In the genomic region with DNA sequence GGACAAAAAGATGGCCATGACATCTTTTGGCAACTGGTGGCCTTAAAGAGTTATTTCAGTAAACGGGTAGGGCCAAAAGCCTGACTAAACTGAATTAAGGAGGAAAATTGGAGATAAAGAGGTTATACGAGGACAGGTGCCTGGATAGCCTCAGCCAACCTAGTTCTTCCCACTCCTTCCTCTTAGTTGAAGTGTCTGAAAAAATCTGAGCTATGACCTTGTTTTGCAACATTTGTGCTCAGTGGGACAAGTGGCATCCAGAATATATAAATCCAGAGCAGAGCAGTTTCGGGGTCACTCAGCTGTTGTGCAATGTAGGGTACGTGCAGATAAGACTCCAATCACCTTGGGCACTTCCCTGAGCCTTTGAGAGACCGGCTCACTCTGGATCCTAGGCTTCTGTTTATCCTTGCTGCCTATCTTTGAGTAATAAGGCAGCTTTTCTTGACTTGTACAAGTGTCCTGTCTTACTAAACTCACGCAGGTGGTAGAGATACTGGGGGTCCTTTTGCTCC, we compare ENCODE assay signal across 22 cellular contexts. TPM values are rescaled to one million over a fixed set of nuclear protein-coding genes. Genes with fewer than 3 reads are reported as not detected.
DNase-seq lines count a peak whose midpoint lies in the region; ATAC-seq and TF ChIP-seq lines count a peak whose summit lies in the region.
"Had no signal": no experiment of that assay in that cellular context is flagged by ENCODE, and none has a peak within 500 bp of the region (broad histone marks: within the 10 kb centered on the region; RNA-seq: fewer than 3 reads in every experiment).

No MANE protein-coding gene starts in this region.

- DNase-seq in NCI-H82 (lab: John Stamatoyannopoulos, UW) (peak; percentile 0), NCI-H82 treated with DMSO at 0.1 percent for 48 hours (lab: John Stamatoyannopoulos, UW; ENCODE audit: unreplicated experiment) (no peak), left lung (peak in 1 of 2 donors; percentile 34), upper lobe of right lung (no peak), endodermal cell (no peak)
- no peak for DNase-seq in naive thymus-derived CD4-positive, alpha-beta T cell
- DNase-seq: ACHN; AML-193; BE2C; CD4-positive, alpha-beta T cell; CD8-positive, alpha-beta memory T cell; DMS 273 treated with DMSO at 0.1 percent for 48 hours; DMS79; EL; GDM1; H9 had no signal

- ATAC-seq in left lung = peak; percentile 87
- peak; percentile 78 for ATAC-seq in upper lobe of right lung
- ATAC-seq in naive thymus-derived CD4-positive, alpha-beta T cell = no peak
- ATAC-seq: GM12878, GM23338, HCT116 had no signal

- H3K36me3 Mint-ChIP-seq in endodermal cell (ENCODE audit: low read depth) = no peaks in the 10 kb centered on the region
- peaks cover 0 to 6% (median 0%) of the 10 kb centered on the region in 5 donors for H3K36me3 Mint-ChIP-seq in naive thymus-derived CD4-positive, alpha-beta T cell
- H3K36me3 Mint-ChIP-seq: CD14-positive monocyte had no signal

- TF ChIP-seq CTCF in left lung (IDR thresholded peaks at IDR 0.05) (no peak), upper lobe of right lung (IDR thresholded peaks at IDR 0.05) (no peak), endodermal cell (conservative IDR thresholded peaks at IDR 0.05) (no peak)

- no peak overlapping the region for H3K4me3 Mint-ChIP-seq in endodermal cell
- H3K4me3 Mint-ChIP-seq in naive thymus-derived CD4-positive, alpha-beta T cell = no peak overlapping the region
- H3K4me3 Mint-ChIP-seq: CD14-positive monocyte; CD4-positive, alpha-beta T cell; CD8-positive, alpha-beta memory T cell; GM23338; H9 had no signal

- H3K4me1 ChIP-seq in left lung (no peaks in the 10 kb centered on the region), upper lobe of right lung (no peaks in the 10 kb centered on the region), endodermal cell (ENCODE audit: control insufficient read depth, insufficient read depth, low read length) (no peaks in the 10 kb centered on the region)
- H3K4me1 ChIP-seq in naive thymus-derived CD4-positive, alpha-beta T cell (ENCODE audit: control insufficient read depth in 2 of 2, insufficient read depth in 2 of 2, low read length in 2 of 2) = no peaks in the 10 kb centered on the region
- H3K4me1 ChIP-seq: BE2C; BLaER1 treated with 17β-estradiol and CSF1 and Interleukin-3, amounts not matched to agents 10 nM and 100 nM had no signal

- H3K27me3 Mint-ChIP-seq in endodermal cell (ENCODE audit: insufficient read depth) = no peaks in the 10 kb centered on the region
- H3K27me3 Mint-ChIP-seq in naive thymus-derived CD4-positive, alpha-beta T cell = peaks cover 0 to 12% (median 4%) of the 10 kb centered on the region in 5 donors

- H3K27ac ChIP-seq in left lung = no peak overlapping the region
- no peak overlapping the region for H3K27ac ChIP-seq in upper lobe of right lung
- H3K27ac ChIP-seq in endodermal cell (ENCODE audit: low read depth, low read length) = no peak overlapping the region
- H3K27ac ChIP-seq in naive thymus-derived CD4-positive, alpha-beta T cell (ENCODE audit: low read depth, low read length) = no peak overlapping the region
- H3K27ac ChIP-seq: 22Rv1; BLaER1 treated with 17β-estradiol and CSF1 and Interleukin-3, amounts not matched to agents 10 nM and 100 nM had no signal

- no peaks in the 10 kb centered on the region for H3K36me3 ChIP-seq in left lung
- no peaks in the 10 kb centered on the region for H3K36me3 ChIP-seq in upper lobe of right lung
- no peaks in the 10 kb centered on the region for H3K36me3 ChIP-seq in endodermal cell (ENCODE audit: control insufficient read depth, insufficient read depth, low read length)
- H3K36me3 ChIP-seq in naive thymus-derived CD4-positive, alpha-beta T cell (ENCODE audit: control insufficient read depth in 2 of 3, insufficient read depth in 3 of 3, low read length in 3 of 3) = no peaks in the 10 kb centered on the region
- H3K36me3 ChIP-seq: BE2C; BLaER1 treated with 17β-estradiol and CSF1 and Interleukin-3, amounts not matched to agents 10 nM and 100 nM had no signal

- H3K27ac Mint-ChIP-seq in endodermal cell = no peak overlapping the region
- H3K27ac Mint-ChIP-seq in naive thymus-derived CD4-positive, alpha-beta T cell = no peak overlapping the region
- H3K27ac Mint-ChIP-seq: CD14-positive monocyte; CD4-positive, alpha-beta T cell; CD8-positive, alpha-beta memory T cell; GM23338; H9 had no signal

- H3K9ac ChIP-seq in endodermal cell (ENCODE audit: extremely low read depth, low read length, poor library complexity, severe bottlenecking) = no peak overlapping the region
- H3K9ac ChIP-seq: BLaER1 treated with 17β-estradiol and CSF1 and Interleukin-3, amounts not matched to agents 10 nM and 100 nM had no signal

- WGBS in endodermal cell (ENCODE audit: insufficient coverage in 1 of 2, insufficient read length in 1 of 2), 2 experiments = 92 to 93% methylated on average over 3 to 6 of the region's 6 CpGs

- intact Hi-C loops in left lung (cut with DNase I) (no loop called here), upper lobe of right lung (cut with DNase I) (no loop called here)
- intact Hi-C loops in naive thymus-derived CD4-positive, alpha-beta T cell (cut with micrococcal nuclease) = no loop called here

- POLR2A ChIA-PET in naive thymus-derived CD4-positive, alpha-beta T cell (lab: Charles Lee) = no interaction called here

- H3K9me3 ChIP-seq in left lung = no peaks in the 10 kb centered on the region
- no peaks in the 10 kb centered on the region for H3K9me3 ChIP-seq in upper lobe of right lung
- no peaks in the 10 kb centered on the region for H3K9me3 ChIP-seq in endodermal cell (ENCODE audit: control insufficient read depth, low read length)
- H3K9me3 ChIP-seq in naive thymus-derived CD4-positive, alpha-beta T cell (ENCODE audit: control insufficient read depth in 2 of 3, low read length in 3 of 3) = no peaks in the 10 kb centered on the region
- H3K9me3 ChIP-seq: BE2C had no signal

- H3K27me3 ChIP-seq in left lung (no peaks in the 10 kb centered on the region), upper lobe of right lung (no peaks in the 10 kb centered on the region), endodermal cell (ENCODE audit: control insufficient read depth, insufficient read depth, low read length, poor library complexity, severe bottlenecking) (no peaks in the 10 kb centered on the region)
- no peaks in the 10 kb centered on the region for H3K27me3 ChIP-seq in naive thymus-derived CD4-positive, alpha-beta T cell (ENCODE audit: control insufficient read depth in 2 of 2, insufficient read depth in 2 of 2, low read length in 2 of 2)
- H3K27me3 ChIP-seq: BE2C had no signal

- CTCF ChIA-PET in naive thymus-derived CD4-positive, alpha-beta T cell (lab: Charles Lee) = no interaction called here

- H3K9me3 Mint-ChIP-seq in endodermal cell = peaks cover 43% of the 10 kb centered on the region
- peaks cover 0 to 20% (median 2%) of the 10 kb centered on the region in 11 donors for H3K9me3 Mint-ChIP-seq in naive thymus-derived CD4-positive, alpha-beta T cell
- H3K9me3 Mint-ChIP-seq: CD4-positive, alpha-beta T cell; GM23338 had no signal

- no peaks in the 10 kb centered on the region for H3K4me1 Mint-ChIP-seq in endodermal cell
- no peaks in the 10 kb centered on the region for H3K4me1 Mint-ChIP-seq in naive thymus-derived CD4-positive, alpha-beta T cell
- H3K4me1 Mint-ChIP-seq: CD14-positive monocyte; CD8-positive, alpha-beta memory T cell; GM23338 had no signal

- H3K4me3 ChIP-seq in left lung = no peak overlapping the region
- no peak overlapping the region for H3K4me3 ChIP-seq in upper lobe of right lung
- no peak overlapping the region for H3K4me3 ChIP-seq in endodermal cell (ENCODE audit: low read length)
- H3K4me3 ChIP-seq in naive thymus-derived CD4-positive, alpha-beta T cell (ENCODE audit: low read length) = no peak overlapping the region
- H3K4me3 ChIP-seq: BLaER1 treated with 17β-estradiol and CSF1 and Interleukin-3, amounts not matched to agents 10 nM and 100 nM; GM12878; GM23338 had no signal

RNA-seq across cellular contexts. Expression of gene MORC4, which starts 50.2 kb away (rescaled TPM):
- 10 to 100 TPM; 12.8 to 26.2 TPM for total RNA-seq in left lung
- 16.3 TPM for total RNA-seq in upper lobe of right lung
- total RNA-seq in endodermal cell = 1 to 10 TPM; 3.4 TPM
- 7.7 TPM for polyA plus RNA-seq in endodermal cell (2013, experiment 1 of 2)
- 7.2 TPM for polyA plus RNA-seq in endodermal cell (2013, experiment 2 of 2)
- total RNA-seq in naive thymus-derived CD4-positive, alpha-beta T cell = 10 to 100 TPM in 2 of 5 experiments, 1 to 10 TPM in 3; 5.9 to 12.7 (median 8.2) TPM
- 1 to 10 TPM; 8.3 to 9.4 TPM for polyA plus RNA-seq in naive thymus-derived CD4-positive, alpha-beta T cell
